ENCODE assay signal across 8 cellular contexts in the genomic region with DNA sequence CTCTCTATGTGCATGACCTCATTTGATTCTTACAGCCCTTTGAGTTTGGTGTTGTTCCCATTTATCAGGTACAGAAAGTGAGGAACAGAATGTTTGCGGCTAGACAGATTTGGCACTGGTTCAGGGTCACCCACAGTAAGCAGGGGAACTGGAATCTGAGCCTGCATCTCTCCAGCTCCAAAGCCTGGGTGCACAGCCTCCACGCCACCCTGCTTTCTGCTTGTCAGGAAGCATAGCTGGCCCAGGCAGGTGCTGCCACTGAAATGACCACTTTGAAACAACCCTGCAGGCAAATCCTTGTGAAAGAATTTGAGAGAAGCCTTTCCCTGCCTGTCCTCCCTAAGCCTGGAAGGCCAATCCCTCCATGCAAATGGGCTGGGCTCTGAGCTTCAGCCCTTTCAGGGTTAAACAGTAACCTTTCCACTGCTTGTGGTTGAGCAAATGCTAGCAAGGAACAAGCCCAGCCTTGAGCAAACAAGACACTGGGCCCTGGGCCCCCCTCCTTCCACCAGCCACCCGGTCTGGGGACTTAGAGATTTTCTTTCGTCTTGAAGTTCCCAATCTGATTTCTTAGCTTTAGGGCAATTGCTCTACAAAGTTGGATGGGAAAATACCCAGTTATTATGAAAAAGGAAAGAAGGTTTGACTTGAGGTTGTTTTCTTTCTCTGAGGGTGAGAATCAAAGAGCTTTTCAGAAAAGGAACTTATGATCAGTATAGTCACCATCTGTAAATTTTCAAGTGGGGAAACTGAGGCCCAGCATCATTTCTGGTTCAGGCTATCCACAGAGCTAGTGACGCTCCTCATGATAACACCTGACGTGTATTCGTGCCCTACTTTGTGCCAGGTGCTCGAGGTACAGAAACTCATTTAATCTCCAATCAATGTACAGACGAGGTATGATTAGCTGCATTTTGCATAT. TPM values are rescaled to one million over a fixed set of nuclear protein-coding genes. Genes with fewer than 3 reads are reported as not detected.
DNase-seq lines count a peak whose midpoint lies in the region; ATAC-seq and TF ChIP-seq lines count a peak whose summit lies in the region.

No MANE protein-coding gene starts in this region.

- peaks cover 57% of the 10 kb centered on the region for H3K4me1 Mint-ChIP-seq in progenitor cell of endocrine pancreas (ENCODE audit: low read depth)
- H3K4me1 Mint-ChIP-seq in naive thymus-derived CD8-positive, alpha-beta T cell = peaks cover 0 to 3% (median under 1%) of the 10 kb centered on the region in 4 donors

- peak; percentile 89 for ATAC-seq in GM19397 (IDR thresholded peaks at IDR 0.05; ENCODE audit: unreplicated experiment)
- ATAC-seq in HG03442 (IDR thresholded peaks at IDR 0.05; ENCODE audit: unreplicated experiment) = peak; percentile 72
- no peak for ATAC-seq in naive thymus-derived CD8-positive, alpha-beta T cell

- no peaks in the 10 kb centered on the region for H3K27me3 Mint-ChIP-seq in progenitor cell of endocrine pancreas
- peaks cover 13 to 62% (median 27%) of the 10 kb centered on the region in 5 donors for H3K27me3 Mint-ChIP-seq in naive thymus-derived CD8-positive, alpha-beta T cell

- H3K36me3 Mint-ChIP-seq in progenitor cell of endocrine pancreas (ENCODE audit: insufficient read depth) = peaks cover 6% of the 10 kb centered on the region
- no peaks in the 10 kb centered on the region for H3K36me3 Mint-ChIP-seq in naive thymus-derived CD8-positive, alpha-beta T cell

- POLR2A ChIA-PET in naive thymus-derived CD8-positive, alpha-beta T cell (lab: Charles Lee) = no interaction called here

- H3K4me3 ChIP-seq in choroid plexus epithelial cell (ENCODE audit: low read depth, low read length) = no peak overlapping the region

- H3K9me3 Mint-ChIP-seq in progenitor cell of endocrine pancreas (ENCODE audit: low read depth) = no peaks in the 10 kb centered on the region
- H3K9me3 Mint-ChIP-seq in naive thymus-derived CD8-positive, alpha-beta T cell = no peaks in the 10 kb centered on the region

- intact Hi-C loops in head of caudate nucleus (cut with DNase I) = no loop called here

- DNase-seq in choroid plexus epithelial cell (ENCODE audit: low read depth) = peak; percentile 52
- DNase-seq in progenitor cell of endocrine pancreas (ENCODE audit: low spot score, unreplicated experiment) = peak; percentile 46
- no peak for DNase-seq in head of caudate nucleus
- no peak for DNase-seq in NCI-H446 treated with DMSO at 0.1 percent for 48 hours (lab: John Stamatoyannopoulos, UW)
- DNase-seq in naive thymus-derived CD8-positive, alpha-beta T cell = no peak
- no peak for DNase-seq in activated CD4-positive, alpha-beta T cell treated with anti-CD3 and anti-CD28 coated beads for 1 hour

- H3K4me3 Mint-ChIP-seq in progenitor cell of endocrine pancreas (ENCODE audit: low read depth) = peak overlapping the region; percentile 15
- H3K4me3 Mint-ChIP-seq in naive thymus-derived CD8-positive, alpha-beta T cell = no peak overlapping the region

- TF ChIP-seq CTCF in choroid plexus epithelial cell (conservative IDR thresholded peaks at IDR 0.05; ENCODE audit: low read depth, low read length) (no peak), progenitor cell of endocrine pancreas (IDR thresholded peaks at IDR 0.05; ENCODE audit: unreplicated experiment) (no peak)

- H3K27ac Mint-ChIP-seq in progenitor cell of endocrine pancreas = peak overlapping the region; percentile 96
- H3K27ac Mint-ChIP-seq in naive thymus-derived CD8-positive, alpha-beta T cell = no peak overlapping the region

RNA-seq across cellular contexts. Expression of a gene that starts 19.4 kb away (rescaled TPM):
- total RNA-seq in progenitor cell of endocrine pancreas = 17.9 and 18.6 TPM in 2 replicates
- total RNA-seq in naive thymus-derived CD8-positive, alpha-beta T cell = not detected
- polyA plus RNA-seq in naive thymus-derived CD8-positive, alpha-beta T cell = not detected

Comparison
In these comparisons a context has a peak if more than half of its experiments do, and no peak if none do; other contexts are left out.
1. ATAC-seq: peak in GM19397 (single experiment) and HG03442 (single experiment); none in naive thymus-derived CD8-positive, alpha-beta T cell (0 of 2).
2. DNase-seq: peak in choroid plexus epithelial cell (single experiment) and progenitor cell of endocrine pancreas (single experiment); none in head of caudate nucleus (0 of 42), NCI-H446 treated with DMSO at 0.1 percent for 48 hours (single experiment), naive thymus-derived CD8-positive, alpha-beta T cell (0 of 10) and activated CD4-positive, alpha-beta T cell treated with anti-CD3 and anti-CD28 coated beads for 1 hour (single experiment).
3. RNA of a gene that starts 19.4 kb away (total RNA-seq): 17.9 to 18.6 TPM in progenitor cell of endocrine pancreas; not detected in naive thymus-derived CD8-positive, alpha-beta T cell; every median in the first group is over 10 times any median in the second.